Comparison of ENCODE assay signal across 16 cellular contexts in genomic region chr12:128486951-128487350, GRCh38.
DNase-seq lines count a peak whose midpoint lies in the region; ATAC-seq and FAIRE-seq lines count a peak whose summit lies in the region.
"Had no signal": no experiment of that assay in that cellular context is flagged by ENCODE, and none has a peak within 500 bp of the region (broad histone marks: within the 10 kb centered on the region; RNA-seq: fewer than 3 reads in every experiment).

No MANE protein-coding gene starts in this region.

- peak; percentile 26 for DNase-seq in G401 (ENCODE audit: low spot score)
- peak; percentile 6 for DNase-seq in cerebellar cortex (ENCODE audit: low spot score)
- DNase-seq in left lobe of liver (ENCODE audit: low spot score) = peak; percentile 33
- peak; percentile 25 to 93 (median 59) for DNase-seq in posterior cingulate gyrus
- DNase-seq in NCI-H1694 (lab: John Stamatoyannopoulos, UW) = no peak
- no peak for DNase-seq in stimulated activated naive CD4-positive, alpha-beta T cell treated with Interleukin-2 at 50 U/mL for 16 hours (lab: John Stamatoyannopoulos, UW)
- no peak for DNase-seq in cortex of kidney (lab: John Stamatoyannopoulos, UW)
- DNase-seq in urothelium cell line (ENCODE audit: low spot score) = no peak
- DNase-seq: CD4-positive, CD25-positive, alpha-beta regulatory T cell; KG1; NCI-H1092 treated with DMSO at 0.1 percent for 48 hours; NCI-H1694 treated with DMSO at 0.1 percent for 48 hours; PC-3 had no signal

- ATAC-seq in left lobe of liver = no peak
- ATAC-seq: PC-3 had no signal

- in situ Hi-C loops in G401 (cut with HindIII; ENCODE audit: low sequenced_read_pairs) = no loop called here

- no peak for FAIRE-seq in urothelium cell line (lab: Jason Lieb, UNC)
- FAIRE-seq: G401.6, GM12891, GM19239 had no signal

- intact Hi-C loops in posterior cingulate gyrus (cut with DNase I) = no loop called here

Comparison
In these comparisons a context has a peak if more than half of its experiments do, and no peak if none do; other contexts are left out.
1. DNase-seq: peak in G401 (single experiment), cerebellar cortex (single experiment), left lobe of liver (single experiment) and posterior cingulate gyrus (10 of 10); none in NCI-H1694 (single experiment), stimulated activated naive CD4-positive, alpha-beta T cell treated with Interleukin-2 at 50 U/mL for 16 hours (single experiment), cortex of kidney (single experiment) and urothelium cell line (single experiment).